ENCODE assay signal across 1 cellular context in the genomic region with DNA sequence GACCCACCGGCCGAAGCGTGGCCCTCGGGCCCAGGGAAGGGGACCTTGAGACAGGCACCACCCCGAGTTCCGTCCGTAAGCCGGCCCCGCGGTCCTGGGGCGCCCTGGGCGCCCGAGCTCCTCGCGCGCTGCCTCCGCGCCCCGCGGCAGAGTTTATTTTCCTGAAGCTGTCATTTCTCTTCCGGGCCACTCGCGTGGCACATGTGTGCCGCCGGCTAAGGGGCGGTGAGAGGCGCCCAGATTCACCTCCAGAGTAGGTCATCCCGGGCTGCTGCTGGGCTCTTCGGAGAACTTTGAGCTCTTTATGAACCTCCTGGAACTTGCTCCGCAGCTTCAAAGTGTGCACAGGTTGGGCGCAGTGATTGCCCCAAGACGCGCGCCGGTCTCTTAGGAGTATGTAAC.
TF ChIP-seq lines count a peak whose summit lies in the region.

No MANE protein-coding gene starts in this region.

TF ChIP-seq in WTC11, 78 proteins besides CTCF, POLR2A, EP300 and RAD21 (continued from another document):
- TF ChIP-seq, protein P1, sequence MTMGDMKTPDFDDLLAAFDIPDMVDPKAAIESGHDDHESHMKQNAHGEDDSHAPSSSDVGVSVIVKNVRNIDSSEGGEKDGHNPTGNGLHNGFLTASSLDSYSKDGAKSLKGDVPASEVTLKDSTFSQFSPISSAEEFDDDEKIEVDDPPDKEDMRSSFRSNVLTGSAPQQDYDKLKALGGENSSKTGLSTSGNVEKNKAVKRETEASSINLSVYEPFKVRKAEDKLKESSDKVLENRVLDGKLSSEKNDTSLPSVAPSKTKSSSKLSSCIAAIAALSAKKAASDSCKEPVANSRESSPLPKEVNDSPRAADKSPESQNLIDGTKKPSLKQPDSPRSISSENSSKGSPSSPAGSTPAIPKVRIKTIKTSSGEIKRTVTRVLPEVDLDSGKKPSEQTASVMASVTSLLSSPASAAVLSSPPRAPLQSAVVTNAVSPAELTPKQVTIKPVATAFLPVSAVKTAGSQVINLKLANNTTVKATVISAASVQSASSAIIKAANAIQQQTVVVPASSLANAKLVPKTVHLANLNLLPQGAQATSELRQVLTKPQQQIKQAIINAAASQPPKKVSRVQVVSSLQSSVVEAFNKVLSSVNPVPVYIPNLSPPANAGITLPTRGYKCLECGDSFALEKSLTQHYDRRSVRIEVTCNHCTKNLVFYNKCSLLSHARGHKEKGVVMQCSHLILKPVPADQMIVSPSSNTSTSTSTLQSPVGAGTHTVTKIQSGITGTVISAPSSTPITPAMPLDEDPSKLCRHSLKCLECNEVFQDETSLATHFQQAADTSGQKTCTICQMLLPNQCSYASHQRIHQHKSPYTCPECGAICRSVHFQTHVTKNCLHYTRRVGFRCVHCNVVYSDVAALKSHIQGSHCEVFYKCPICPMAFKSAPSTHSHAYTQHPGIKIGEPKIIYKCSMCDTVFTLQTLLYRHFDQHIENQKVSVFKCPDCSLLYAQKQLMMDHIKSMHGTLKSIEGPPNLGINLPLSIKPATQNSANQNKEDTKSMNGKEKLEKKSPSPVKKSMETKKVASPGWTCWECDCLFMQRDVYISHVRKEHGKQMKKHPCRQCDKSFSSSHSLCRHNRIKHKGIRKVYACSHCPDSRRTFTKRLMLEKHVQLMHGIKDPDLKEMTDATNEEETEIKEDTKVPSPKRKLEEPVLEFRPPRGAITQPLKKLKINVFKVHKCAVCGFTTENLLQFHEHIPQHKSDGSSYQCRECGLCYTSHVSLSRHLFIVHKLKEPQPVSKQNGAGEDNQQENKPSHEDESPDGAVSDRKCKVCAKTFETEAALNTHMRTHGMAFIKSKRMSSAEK (CRISPR knock-in tag; IDR thresholded peaks at IDR 0.05; ENCODE audit: borderline replicate concordance), result no peak
- no peak for TF ChIP-seq EMX1 (CRISPR knock-in tag; IDR thresholded peaks at IDR 0.05)
- no peak for TF ChIP-seq NR3C1 (CRISPR knock-in tag; conservative IDR thresholded peaks at IDR 0.05; ENCODE audit: low read depth)
